ENCODE assay signal across 15 cellular contexts in genomic region chr1:47992720-47993119, GRCh38. TPM values are rescaled to one million over a fixed set of nuclear protein-coding genes. Genes with fewer than 3 reads are reported as not detected.
A peak's percentile ranks its signal among the peaks of the same experiment; 100 is the strongest.
DNase-seq lines count a peak whose midpoint lies in the region; ATAC-seq, FAIRE-seq and TF ChIP-seq lines count a peak whose summit lies in the region.
"Had no signal": no experiment of that assay in that cellular context is flagged by ENCODE, and none has a peak within 500 bp of the region (broad histone marks: within the 10 kb centered on the region; RNA-seq: fewer than 3 reads in every experiment).

No MANE protein-coding gene starts in this region.

- H3K27ac ChIP-seq in SJCRH30: peak overlapping the region; percentile 49; the same call in 1 of the 2 replicates
- H3K27ac ChIP-seq: left lung, upper lobe of right lung, VCaP had no signal

- H3K4me3 Mint-ChIP-seq in nephron progenitor cell: peak overlapping the region; percentile 97
- H3K4me3 Mint-ChIP-seq in effector memory CD8-positive, alpha-beta T cell: no peak overlapping the region

- no peak for TF ChIP-seq CTCF in AG09319 (IDR thresholded peaks at IDR 0.05; ENCODE audit: low read depth, low read length)
- no peak for TF ChIP-seq CTCF in nephron progenitor cell (IDR thresholded peaks at IDR 0.05)
- TF ChIP-seq CTCF in D721Med (IDR thresholded peaks at IDR 0.05; ENCODE audit: insufficient read depth, missing control alignments): no peak

- peaks cover 22% of the 10 kb centered on the region for H3K4me1 ChIP-seq in SJCRH30

- H3K36me3 ChIP-seq in SJCRH30: peaks cover 5% of the 10 kb centered on the region; the same call in 1 of the 2 replicates
- H3K36me3 ChIP-seq: left lung, upper lobe of right lung had no signal

- H3K9me3 Mint-ChIP-seq in nephron progenitor cell: no peaks in the 10 kb centered on the region
- H3K9me3 Mint-ChIP-seq in effector memory CD8-positive, alpha-beta T cell: no peaks in the 10 kb centered on the region

- peak overlapping the region; percentile 11; the same call in 1 of the 2 replicates for H3K4me3 ChIP-seq in SJCRH30
- H3K4me3 ChIP-seq: left lung, upper lobe of right lung had no signal

- no peak for FAIRE-seq in D721Med (lab: Jason Lieb, UNC)

- H3K27ac Mint-ChIP-seq in nephron progenitor cell: peak overlapping the region; percentile 91
- H3K27ac Mint-ChIP-seq in effector memory CD8-positive, alpha-beta T cell: no peak overlapping the region

- peaks cover 69% of the 10 kb centered on the region for H3K4me1 Mint-ChIP-seq in nephron progenitor cell
- H3K4me1 Mint-ChIP-seq in effector memory CD8-positive, alpha-beta T cell (ENCODE audit: low read depth in 2 of 2): peaks cover 7% of the 10 kb centered on the region in 2 donors

- DNase-seq in AG09319 (ENCODE audit: extremely low read depth, low read depth) (peak; percentile 64), SJCRH30 (peak; percentile 74 to 80), fibroblast of peridontal ligament (ENCODE audit: extremely low read depth) (peak; percentile 94), nephron progenitor cell (peak; percentile 39), D721Med (ENCODE audit: insufficient read length, low spot score) (no peak)
- no peak for DNase-seq in effector memory CD8-positive, alpha-beta T cell
- DNase-seq: activated CD8-positive, alpha-beta memory T cell treated with anti-CD3 and anti-CD28 coated beads, Interleukin-2, amount 50 U/mL, for 4 hours; dermis blood vessel endothelial cell; left lung; NCI-H187 treated with DMSO at 0.1 percent for 48 hours; upper lobe of right lung had no signal

- H3K27me3 Mint-ChIP-seq in nephron progenitor cell (ENCODE audit: low read depth, poor library complexity): peaks cover 45% of the 10 kb centered on the region
- peaks cover 59 to 80% of the 10 kb centered on the region in 2 donors for H3K27me3 Mint-ChIP-seq in effector memory CD8-positive, alpha-beta T cell

- H3K36me3 Mint-ChIP-seq in nephron progenitor cell (ENCODE audit: low read depth): peaks cover 60% of the 10 kb centered on the region
- no peaks in the 10 kb centered on the region for H3K36me3 Mint-ChIP-seq in effector memory CD8-positive, alpha-beta T cell (ENCODE audit: insufficient read depth)

- H3K9me3 ChIP-seq in SJCRH30 (replicated peaks): no peaks in the 10 kb centered on the region
- H3K9me3 ChIP-seq: left lung, upper lobe of right lung had no signal

- no peaks in the 10 kb centered on the region for H3K27me3 ChIP-seq in SJCRH30

- ATAC-seq in HG03442 (IDR thresholded peaks at IDR 0.05; ENCODE audit: unreplicated experiment): no peak
- no peak for ATAC-seq in activated CD4-positive, CD25-positive, alpha-beta regulatory T cell treated with anti-CD3 and anti-CD28 coated beads, Interleukin-2, amount 50 U/mL, for 24 hours
- no peak for ATAC-seq in effector memory CD8-positive, alpha-beta T cell (replicated peaks)
- ATAC-seq: left lung, SK-N-SH treated with all-trans-retinoic acid at 6 μM for 48 hours, upper lobe of right lung had no signal

RNA-seq across cellular contexts. Expression of gene TRABD2B, which starts 4.5 kb away (rescaled TPM):
- 1.1 and 1.3 TPM in 2 replicates for total RNA-seq in SJCRH30 (2014; rRNA removed; shearing (Covaris generic))
- total RNA-seq: dermis blood vessel endothelial cell had no signal

Comparison
In these comparisons a context has a peak if more than half of its experiments do, and no peak if none do; other contexts are left out.
1. DNase-seq: peak in AG09319 (single experiment), SJCRH30 (2 of 2), fibroblast of peridontal ligament (single experiment) and nephron progenitor cell (single experiment); none in D721Med (single experiment) and effector memory CD8-positive, alpha-beta T cell (0 of 3).